18 cellular contexts compared by ENCODE assay signal in genomic region chr1:100268202-100268601, GRCh38. TPM values are rescaled to one million over a fixed set of nuclear protein-coding genes. Genes with fewer than 3 reads are reported as not detected.
DNase-seq lines count a peak whose midpoint lies in the region; ATAC-seq, FAIRE-seq and TF ChIP-seq lines count a peak whose summit lies in the region.
"Had no signal": no experiment of that assay in that cellular context is flagged by ENCODE, and none has a peak within 500 bp of the region (broad histone marks: within the 10 kb centered on the region; RNA-seq: fewer than 3 reads in every experiment).

No MANE protein-coding gene starts in this region.

- peaks cover 2% of the 10 kb centered on the region; the same call in 1 of the 2 replicates for H3K4me1 ChIP-seq in GM12878 (ENCODE audit: control insufficient read depth, insufficient read depth, low read length)
- peaks cover 10% of the 10 kb centered on the region for H3K4me1 ChIP-seq in neural progenitor cell

- in situ Hi-C loops in GM12878 (cut with MboI), result no loop called here

- SMC1A ChIA-PET in GM12878 (lab: Charles Lee; ENCODE audit: uncharacterized antibody, unreplicated experiment), result interaction anchor here (0.8 to 3.7 kb wide), 6 partner anchors 20 to 195 kb away, joined by 3 to 19 read pairs (median 4); partner anchors contain the start of gene CDC14A

- H3K9ac ChIP-seq in GM12878 (ENCODE audit: control insufficient read depth, insufficient read depth, low read length), result no peak overlapping the region; the same call in none of the 2 replicates
- H3K9ac ChIP-seq in neural progenitor cell, result no peak overlapping the region

- no peak for ATAC-seq in GM12878
- ATAC-seq: left colon, mucosa of descending colon had no signal

- H3F3A ChIP-seq in neural progenitor cell (ENCODE audit: low read depth), result peaks cover 3% of the 10 kb centered on the region

- no peak for TF ChIP-seq POLR2A in GM12878 (IDR thresholded peaks at IDR 0.05; ENCODE audit: low read depth, low read length)

- peak; percentile 13 for FAIRE-seq in GM12878 (lab: Jason Lieb, UNC)

- H3K27ac ChIP-seq in GM12878 (ENCODE audit: control insufficient read depth, insufficient read depth) (no peak overlapping the region), neural progenitor cell (no peak overlapping the region)
- H3K27ac ChIP-seq: breast epithelium, RWPE1 had no signal

- CTCF ChIA-PET in activated naive CD4-positive, alpha-beta T cell treated with anti-CD3 and anti-CD28 coated beads, Interleukin-2, amount 10 ng/mL, durations not matched to agents 7 days and 5 days (lab: Charles Lee), result interaction anchor here (1.7 kb wide), 1 partner anchor 192 kb away, joined by 3 read pairs; no protein-coding TSS in a partner anchor
- CTCF ChIA-PET in GM12878 (lab: Yijun Ruan, JAX), result interaction anchor here (0.6 to 2.4 kb wide), 8 partner anchors 11 to 1319 kb away, joined by 3 to 8 read pairs (median 4); no protein-coding TSS in a partner anchor

- H3K4me2 ChIP-seq in GM12878 (ENCODE audit: control insufficient read depth, insufficient read depth) (peak overlapping the region; percentile 58), neural progenitor cell (no peak overlapping the region)

- no peak for TF ChIP-seq EP300 in GM12878 (IDR thresholded peaks at IDR 0.05; ENCODE audit: borderline replicate concordance in 1 of 2, control insufficient read depth in 1 of 2, low read depth in 2 of 2, low read length in 2 of 2)

- BruUV-seq in GM12878 (replicated peaks; lab: Mats Ljungman, UMichigan), result no TSS peak

- peaks cover 58% of the 10 kb centered on the region for H3K4me1 Mint-ChIP-seq in activated naive CD4-positive, alpha-beta T cell treated with anti-CD3 and anti-CD28 coated beads, Interleukin-2, amount 10 ng/mL, durations not matched to agents 7 days and 5 days
- H3K4me1 Mint-ChIP-seq in IgD-negative memory B cell (peaks cover 20 to 39% (median 33%) of the 10 kb centered on the region in 3 donors), neural progenitor cell (peaks cover 4% of the 10 kb centered on the region)

- 100% methylated on average over 4 of the region's 4 CpGs for WGBS in GM12878 (ENCODE audit: insufficient coverage, insufficient replicate concordance, low lambda C conversion rate, missing lambda C conversion rate)

- peak overlapping the region; percentile 100 for H3K4me3 Mint-ChIP-seq in activated naive CD4-positive, alpha-beta T cell treated with anti-CD3 and anti-CD28 coated beads, Interleukin-2, amount 10 ng/mL, durations not matched to agents 7 days and 5 days
- H3K4me3 Mint-ChIP-seq in IgD-negative memory B cell, result peak overlapping the region in 2 of 4 donors; percentile 52 to 99
- peak overlapping the region; percentile 49 for H3K4me3 Mint-ChIP-seq in neural progenitor cell

- H2AFZ ChIP-seq in GM12878 (ENCODE audit: control insufficient read depth, low read depth, low read length), result no peak overlapping the region
- H2AFZ ChIP-seq in neural progenitor cell (replicated peaks), result no peak overlapping the region

- peaks cover 2 to 23% of the 10 kb centered on the region in 2 experiments for H3K36me3 ChIP-seq in GM12878 (ENCODE audit: control insufficient read depth in 2 of 2, insufficient read depth in 2 of 2, low read length in 1 of 2)
- peaks cover 22% of the 10 kb centered on the region for H3K36me3 ChIP-seq in neural progenitor cell
- H3K36me3 ChIP-seq: breast epithelium had no signal

- H3K9me3 ChIP-seq in GM12878 (replicated peaks; ENCODE audit: control insufficient read depth, insufficient read depth, low read length) (no peaks in the 10 kb centered on the region), neural progenitor cell (ENCODE audit: low read depth) (peaks cover 4% of the 10 kb centered on the region)
- H3K9me3 ChIP-seq: breast epithelium, Caco-2 had no signal

- H3K4me3 ChIP-seq in GM12878 (peak overlapping the region; percentile 38; the same call in 1 of the 2 replicates), neural progenitor cell (no peak overlapping the region)
- H3K4me3 ChIP-seq: mucosa of descending colon had no signal

- H3K27me3 ChIP-seq in GM12878 (replicated peaks in 1 of 2; ENCODE audit: control insufficient read depth in 2 of 2, insufficient read depth in 2 of 2, low read length in 1 of 2) (no peaks in the 10 kb centered on the region), neural progenitor cell (no peaks in the 10 kb centered on the region)
- H3K27me3 ChIP-seq: breast epithelium had no signal

- peaks cover 46% of the 10 kb centered on the region for H3K36me3 Mint-ChIP-seq in activated naive CD4-positive, alpha-beta T cell treated with anti-CD3 and anti-CD28 coated beads, Interleukin-2, amount 10 ng/mL, durations not matched to agents 7 days and 5 days
- H3K36me3 Mint-ChIP-seq in IgD-negative memory B cell, result peaks cover 6% of the 10 kb centered on the region
- peaks cover 35% of the 10 kb centered on the region for H3K36me3 Mint-ChIP-seq in neural progenitor cell

- POLR2A ChIA-PET in GM12878 (lab: Charles Lee), result interaction anchor here (0.6 kb wide), 2 partner anchors 460 to 765 kb away, joined by 3 read pairs; no protein-coding TSS in a partner anchor

- H3K27ac Mint-ChIP-seq in activated naive CD4-positive, alpha-beta T cell treated with anti-CD3 and anti-CD28 coated beads, Interleukin-2, amount 10 ng/mL, durations not matched to agents 7 days and 5 days, result peak overlapping the region; percentile 46
- H3K27ac Mint-ChIP-seq in IgD-negative memory B cell (peak overlapping the region in 2 of 3 donors; percentile 18 to 35), neural progenitor cell (no peak overlapping the region)

- TF ChIP-seq RAD21 in GM12878 (IDR thresholded peaks at IDR 0.05; ENCODE audit: insufficient read depth, low read depth, low read length), result no peak

- peaks cover 29% of the 10 kb centered on the region for H3K79me2 ChIP-seq in GM12878 (ENCODE audit: control insufficient read depth, insufficient read depth, low read length)
- H3K79me2 ChIP-seq in neural progenitor cell (ENCODE audit: low read depth), result peaks cover 40% of the 10 kb centered on the region

- TF ChIP-seq CTCF in GM12878 (IDR thresholded peaks at IDR 0.05 in 2 of 3, conservative IDR thresholded peaks at IDR 0.05 in 1 of 3; ENCODE audit: control insufficient read depth in 2 of 3, extremely low read depth in 1 of 3, insufficient read depth in 1 of 3, low read depth in 3 of 3, low read length in 3 of 3) (no peak), neural progenitor cell (IDR thresholded peaks at IDR 0.05) (no peak)

- H3K9me3 Mint-ChIP-seq in activated naive CD4-positive, alpha-beta T cell treated with anti-CD3 and anti-CD28 coated beads, Interleukin-2, amount 10 ng/mL, durations not matched to agents 7 days and 5 days, result peaks cover 8% of the 10 kb centered on the region
- H3K9me3 Mint-ChIP-seq in IgD-negative memory B cell (no peaks in the 10 kb centered on the region), neural progenitor cell (peaks cover 13% of the 10 kb centered on the region)

- RAD21 ChIA-PET in GM12878 (lab: Charles Lee; ENCODE audit: unreplicated experiment), result interaction anchor here (1.2 kb wide), 2 partner anchors 188 to 190 kb away, joined by 3 to 4 read pairs; no protein-coding TSS in a partner anchor

- H3K27me3 Mint-ChIP-seq in activated naive CD4-positive, alpha-beta T cell treated with anti-CD3 and anti-CD28 coated beads, Interleukin-2, amount 10 ng/mL, durations not matched to agents 7 days and 5 days, result peaks cover 5% of the 10 kb centered on the region
- H3K27me3 Mint-ChIP-seq in IgD-negative memory B cell (no peaks in the 10 kb centered on the region), neural progenitor cell (ENCODE audit: insufficient read depth, low read depth) (no peaks in the 10 kb centered on the region)

- intact Hi-C loops in GM12878 (cut with micrococcal nuclease; ENCODE audit: unreplicated experiment), result loop anchor here (5.0 kb wide), 1 partner anchor 231 kb away; a partner anchor contains a TSS

- no peak for DNase-seq in activated naive CD4-positive, alpha-beta T cell treated with anti-CD3 and anti-CD28 coated beads, Interleukin-2, amount 10 ng/mL, durations not matched to agents 7 days and 5 days
- DNase-seq in activated naive CD4-positive, alpha-beta T cell (lab: John Stamatoyannopoulos, UW), result no peak
- DNase-seq in GM12878 (ENCODE audit: low read depth, low spot score) (no peak), neural progenitor cell (ENCODE audit: low spot score) (no peak), NCI-H2196 (lab: John Stamatoyannopoulos, UW; ENCODE audit: unreplicated experiment) (no peak), putamen (ENCODE audit: low spot score) (no peak), UCSD-AML1 (lab: John Stamatoyannopoulos, UW; ENCODE audit: unreplicated experiment) (no peak)
- DNase-seq: dermis blood vessel endothelial cell; EL; left colon; mucosa of descending colon; NCI-H2029 treated with DMSO at 0.1 percent for 48 hours; NCI-H446 treated with DMSO at 0.1 percent for 48 hours; stimulated activated CD4-positive, alpha-beta T cell treated with anti-CD3 and anti-CD28 coated beads, Interleukin-2, amount 100 ng/mL, for 24 hours had no signal

- H4K20me1 ChIP-seq in GM12878 (ENCODE audit: control insufficient read depth, insufficient read depth), result no peaks in the 10 kb centered on the region; the same call in 1 of the 2 replicates
- no peaks in the 10 kb centered on the region for H4K20me1 ChIP-seq in neural progenitor cell (ENCODE audit: low read depth)

RNA-seq across cellular contexts. Expression of gene RTCA, which starts 2.2 kb away (rescaled TPM):
- polyA plus RNA-seq in IgD-negative memory B cell (19.4 TPM), GM12878 (2011; rRNA removed) (46.5 and 71.3 TPM in 2 replicates), GM12878 (2014; fragmentation: Illumina TruSeq; extraction: Trizol) (29.2 and 41.4 TPM in 2 replicates), GM12878 (2014; fragmentation: Nextera tagmentation; extraction: Ambion mirVana) (10 to 100 TPM; 10.3 to 23.6 TPM), GM12878 (2014; rRNA removed) (37.4 and 37.8 TPM in 2 replicates), GM12878 (2016; fragmentation: Nextera tagmentation; extraction: Ambion mirVana) (10 to 100 TPM; 59.4 to 63.5 TPM)
- total RNA-seq in GM12878 (2013; cell fraction: nucleolus; rRNA removed), result 47.0 and 52.6 TPM in 2 replicates
- total RNA-seq in GM12878 (2014; rRNA removed) (37.1 and 39.3 TPM in 2 replicates), GM12878 (2014; rRNA removed; fragmentation: Illumina TruSeq; extraction: Trizol) (31.3 and 34.5 TPM in 2 replicates), GM12878 (2021) (36.3 and 37.3 TPM in 2 replicates), neural progenitor cell (ENCODE audit: low replicate concordance) (34.1 and 69.7 TPM in 2 replicates)
- 23.2 TPM for polyA plus RNA-seq in GM12878 (2011; ENCODE audit: low read depth)
- polyA plus RNA-seq in GM12878 (2011; cell fraction: cytosol; rRNA removed), result 18.6 and 21.5 TPM in 2 replicates
- polyA plus RNA-seq in GM12878 (2011; cell fraction: nucleus; rRNA removed), result 26.3 and 27.4 TPM in 2 replicates
- polyA plus RNA-seq in GM12878 (2012), result 34.4 and 38.7 TPM in 2 replicates
- polyA minus RNA-seq in GM12878 (2011; rRNA and poly(A)+ RNA removed), result 20.1 and 31.5 TPM in 2 replicates
- polyA minus RNA-seq in GM12878 (2011; cell fraction: cytosol; rRNA and poly(A)+ RNA removed), result 11.1 and 12.8 TPM in 2 replicates
- polyA minus RNA-seq in GM12878 (2011; cell fraction: nucleus; rRNA and poly(A)+ RNA removed), result 30.1 and 50.8 TPM in 2 replicates

RNA-seq across cellular contexts. Expression of gene DBT, which starts 18.6 kb away (rescaled TPM):
- polyA plus RNA-seq in IgD-negative memory B cell (4.6 TPM), GM12878 (2011; rRNA removed) (15.9 and 29.6 TPM in 2 replicates), GM12878 (2014; fragmentation: Illumina TruSeq; extraction: Trizol) (8.8 and 9.8 TPM in 2 replicates), GM12878 (2014; fragmentation: Nextera tagmentation; extraction: Ambion mirVana) (1 to 10 TPM; 2.1 to 3.0 TPM), GM12878 (2014; rRNA removed) (3.2 and 4.3 TPM in 2 replicates), GM12878 (2016; fragmentation: Nextera tagmentation; extraction: Ambion mirVana) (1 to 10 TPM; 6.7 to 7.1 TPM)
- 13.7 and 18.2 TPM in 2 replicates for total RNA-seq in GM12878 (2013; cell fraction: nucleolus; rRNA removed)
- total RNA-seq in GM12878 (2014; rRNA removed) (3.8 and 4.2 TPM in 2 replicates), GM12878 (2014; rRNA removed; fragmentation: Illumina TruSeq; extraction: Trizol) (7.5 and 8.7 TPM in 2 replicates), GM12878 (2021) (7.6 and 7.7 TPM in 2 replicates), neural progenitor cell (ENCODE audit: low replicate concordance) (9.0 and 13.7 TPM in 2 replicates)
- polyA plus RNA-seq in GM12878 (2011; ENCODE audit: low read depth), result 2.9 TPM
- 3.0 and 3.3 TPM in 2 replicates for polyA plus RNA-seq in GM12878 (2011; cell fraction: cytosol; rRNA removed)
- 2.6 and 2.9 TPM in 2 replicates for polyA plus RNA-seq in GM12878 (2011; cell fraction: nucleus; rRNA removed)
- polyA plus RNA-seq in GM12878 (2012), result 5.4 and 6.4 TPM in 2 replicates
- 4.8 and 10.1 TPM in 2 replicates for polyA minus RNA-seq in GM12878 (2011; rRNA and poly(A)+ RNA removed)
- polyA minus RNA-seq in GM12878 (2011; cell fraction: cytosol; rRNA and poly(A)+ RNA removed), result 1.9 and 4.3 TPM in 2 replicates
- 4.5 and 7.7 TPM in 2 replicates for polyA minus RNA-seq in GM12878 (2011; cell fraction: nucleus; rRNA and poly(A)+ RNA removed)
